In genomic region chr17:13647551-13647950, GRCh38 we compare ENCODE assay signal across 19 cellular contexts. TPM values are rescaled to one million over a fixed set of nuclear protein-coding genes. Genes with fewer than 3 reads are reported as not detected.
DNase-seq lines count a peak whose midpoint lies in the region; ATAC-seq, FAIRE-seq and TF ChIP-seq lines count a peak whose summit lies in the region.
"Had no signal": no experiment of that assay in that cellular context is flagged by ENCODE, and none has a peak within 500 bp of the region (broad histone marks: within the 10 kb centered on the region; RNA-seq: fewer than 3 reads in every experiment).

No MANE protein-coding gene starts in this region.

- H4K20me1 ChIP-seq in GM23248 (ENCODE audit: insufficient read depth) = no peaks in the 10 kb centered on the region
- H4K20me1 ChIP-seq in astrocyte (ENCODE audit: insufficient read depth, low read length) = no peaks in the 10 kb centered on the region

- H3F3A ChIP-seq in GM23248 (ENCODE audit: insufficient read depth) = peaks cover 15% of the 10 kb centered on the region; the same call in 1 of the 2 replicates

- H2AFZ ChIP-seq in GM23248 (peak overlapping the region; percentile 43), astrocyte (ENCODE audit: low read depth, low read length) (peak overlapping the region; percentile 51)

- DNase-seq in GM23248 (peak; percentile 45), astrocyte (ENCODE audit: low read depth) (no peak), foreskin keratinocyte (no peak), skeletal muscle cell (ENCODE audit: low read depth) (peak; percentile 23), KG1 (lab: John Stamatoyannopoulos, UW) (no peak), HTR-8/SVneo (ENCODE audit: insufficient read length, low spot score) (no peak)
- DNase-seq: activated CD4-positive, alpha-beta T cell treated with anti-CD3 and anti-CD28 coated beads for 48 hours; colonic mucosa; DMS153; HCEC 1CT; NCI-H1694; stimulated activated naive CD8-positive, alpha-beta T cell treated with anti-CD3 and anti-CD28 coated beads, Interleukin-15, Interleukin-2, amounts not matched to agents 100 U/mL and 50 U/mL, for 24 hours; T1000; trophoblast cell had no signal

- H3K9me3 Mint-ChIP-seq in astrocyte (ENCODE audit: unreplicated experiment) = no peaks in the 10 kb centered on the region

- no peak for ATAC-seq in foreskin keratinocyte
- no peak for ATAC-seq in GM18517 (IDR thresholded peaks at IDR 0.05; ENCODE audit: unreplicated experiment)
- no peak for ATAC-seq in GM21737 (IDR thresholded peaks at IDR 0.05; ENCODE audit: unreplicated experiment)
- ATAC-seq: stimulated activated naive CD8-positive, alpha-beta T cell treated with anti-CD3 and anti-CD28 coated beads, Interleukin-15, Interleukin-2, amounts not matched to agents 100 U/mL and 50 U/mL, for 24 hours had no signal

- H3K79me2 ChIP-seq in GM23248 (ENCODE audit: insufficient read depth) (no peaks in the 10 kb centered on the region), astrocyte (ENCODE audit: insufficient read depth, low read length) (no peaks in the 10 kb centered on the region)

- H3K9ac ChIP-seq in GM23248 (no peak overlapping the region), astrocyte (ENCODE audit: low read length) (no peak overlapping the region)

- H3K4me3 Mint-ChIP-seq in astrocyte (ENCODE audit: unreplicated experiment) = no peak overlapping the region

- H3K9me3 ChIP-seq in GM23248 (ENCODE audit: low read depth) = no peaks in the 10 kb centered on the region
- no peaks in the 10 kb centered on the region for H3K9me3 ChIP-seq in astrocyte (ENCODE audit: insufficient read depth, low read depth, low read length)
- H3K9me3 ChIP-seq: colonic mucosa, neutrophil, right atrium auricular region had no signal

- in situ Hi-C loops in GM23248 (cut with MboI) = no loop called here

- H3K9me2 ChIP-seq in GM23248 (ENCODE audit: insufficient read depth) = no peaks in the 10 kb centered on the region

- peaks cover 13% of the 10 kb centered on the region for H3K4me1 ChIP-seq in GM23248 (ENCODE audit: insufficient read depth)
- peaks cover 4% of the 10 kb centered on the region for H3K4me1 ChIP-seq in astrocyte (ENCODE audit: insufficient read depth, low read length)
- H3K4me1 ChIP-seq in foreskin keratinocyte = no peaks in the 10 kb centered on the region
- H3K4me1 ChIP-seq: colonic mucosa, right atrium auricular region had no signal

- FAIRE-seq in astrocyte (lab: Jason Lieb, UNC) (peak; percentile 47), HTR-8/SVneo (lab: Jason Lieb, UNC) (no peak)

- no peak overlapping the region for H3K4me3 ChIP-seq in GM23248
- no peak overlapping the region for H3K4me3 ChIP-seq in astrocyte (ENCODE audit: insufficient read depth, low read depth, low read length)
- no peak overlapping the region for H3K4me3 ChIP-seq in skeletal muscle cell (ENCODE audit: low read depth, low read length)
- H3K4me3 ChIP-seq: colonic mucosa, right atrium auricular region had no signal

- H3K36me3 Mint-ChIP-seq in astrocyte (ENCODE audit: low read depth, unreplicated experiment) = no peaks in the 10 kb centered on the region

- H3K4me1 Mint-ChIP-seq in astrocyte (ENCODE audit: low read depth, unreplicated experiment) = peaks cover 13% of the 10 kb centered on the region

- 35 to 47% methylated on average over 4 of the region's 4 CpGs for WGBS in GM23248 (ENCODE audit: low coverage in 1 of 2, low lambda C conversion rate in 2 of 2, missing lambda C conversion rate in 2 of 2), 2 experiments

- H3K27me3 ChIP-seq in GM23248 (replicated peaks; ENCODE audit: insufficient read depth) (no peaks in the 10 kb centered on the region), astrocyte (ENCODE audit: insufficient read depth, low read length) (no peaks in the 10 kb centered on the region), foreskin keratinocyte (no peaks in the 10 kb centered on the region)
- H3K27me3 ChIP-seq: colonic mucosa, neutrophil, right atrium auricular region had no signal

- no peak overlapping the region for H3K27ac ChIP-seq in GM23248
- H3K27ac ChIP-seq in astrocyte (ENCODE audit: low read depth, low read length) = no peak overlapping the region
- no peak overlapping the region for H3K27ac ChIP-seq in foreskin keratinocyte
- H3K27ac ChIP-seq: C4-2B, colonic mucosa, neutrophil, right atrium auricular region had no signal

- H3K4me2 ChIP-seq in GM23248 (ENCODE audit: unreplicated experiment) = no peak overlapping the region
- H3K4me2 ChIP-seq in astrocyte (ENCODE audit: low read length) = no peak overlapping the region

- TF ChIP-seq CTCF in astrocyte (IDR thresholded peaks at IDR 0.05; ENCODE audit: insufficient read depth, low read depth, low read length) (no peak), foreskin keratinocyte (conservative IDR thresholded peaks at IDR 0.05) (peak; percentile 12)

- H3K27ac Mint-ChIP-seq in astrocyte (ENCODE audit: unreplicated experiment) = no peak overlapping the region

- H3K36me3 ChIP-seq in GM23248 (ENCODE audit: low read depth) (no peaks in the 10 kb centered on the region), astrocyte (ENCODE audit: insufficient read depth, low read length) (no peaks in the 10 kb centered on the region)
- H3K36me3 ChIP-seq: colonic mucosa, neutrophil, right atrium auricular region had no signal

- peaks cover 3% of the 10 kb centered on the region for H3K27me3 Mint-ChIP-seq in astrocyte (ENCODE audit: low read depth, unreplicated experiment)

RNA-seq across cellular contexts. Expression of gene HS3ST3A1, which starts 45.8 kb away (rescaled TPM):
- total RNA-seq in GM23248 (2014; rRNA removed; shearing (Covaris generic)) = 85.1 and 99.3 TPM in 2 replicates
- polyA plus RNA-seq in GM23248 (2016; fragmentation: Nextera tagmentation; extraction: Ambion mirVana) (39.2 and 39.5 TPM in 2 replicates), foreskin keratinocyte (not detected in 2 replicates)
- total RNA-seq in astrocyte (7.6 and 8.7 TPM in 2 replicates), foreskin keratinocyte (0.14 and 0.28 TPM in 2 replicates)

Comparison
In these comparisons a context has a peak if more than half of its experiments do, and no peak if none do; other contexts are left out.
1. DNase-seq: peak in GM23248 (single experiment) and skeletal muscle cell (single experiment); none in astrocyte (single experiment), foreskin keratinocyte (0 of 2), KG1 (single experiment) and HTR-8/SVneo (single experiment).